8 cellular contexts compared by ENCODE assay signal in genomic region chr16:1475552-1476114, GRCh38. TPM values are rescaled to one million over a fixed set of nuclear protein-coding genes. Genes with fewer than 3 reads are reported as not detected.
A peak's percentile ranks its signal among the peaks of the same experiment; 100 is the strongest.
DNase-seq lines count a peak whose midpoint lies in the region; ATAC-seq and TF ChIP-seq lines count a peak whose summit lies in the region.

No MANE protein-coding gene starts in this region.

- TF ChIP-seq EP300 in ovary (IDR thresholded peaks at IDR 0.05), result no peak

- ATAC-seq in left lobe of liver (no peak), HG02798 (IDR thresholded peaks at IDR 0.05; ENCODE audit: poor library complexity, unreplicated experiment) (no peak)

- DNase-seq in CD8-positive, alpha-beta memory T cell, result no peak
- no peak for DNase-seq in epithelial cell of esophagus (ENCODE audit: low read depth)
- DNase-seq in ovary, result peak in 2 of 5 donors; percentile 45 to 54
- no peak for DNase-seq in left lobe of liver (ENCODE audit: low spot score)
- no peak for DNase-seq in DMS79 (lab: John Stamatoyannopoulos, UW)
- DNase-seq in GM10266 (ENCODE audit: extremely low spot score), result no peak

- WGBS in ovary, 3 donors, result 33 to 53% (median 38%) methylated on average over 15 of the region's 15 CpGs

- peak overlapping the region; percentile 67 for H3K4me2 ChIP-seq in OCI-LY3 (ENCODE audit: low read length)

- no peaks in the 10 kb centered on the region for H3K9me3 Mint-ChIP-seq in CD8-positive, alpha-beta memory T cell

- H3K79me2 ChIP-seq in OCI-LY3 (ENCODE audit: low read length), result peaks cover 34% of the 10 kb centered on the region

- peak overlapping the region; percentile 95 for H3K9ac ChIP-seq in OCI-LY3 (ENCODE audit: low read length)

- POLR2A ChIA-PET in CD8-positive, alpha-beta memory T cell (lab: Charles Lee), result interaction anchor here (0.6 to 0.7 kb wide), 2 partner anchors 351 to 989 kb away, joined by 3 to 5 read pairs; partner anchors contain the start of gene FAHD1

- H3K27ac Mint-ChIP-seq in CD8-positive, alpha-beta memory T cell, result peak overlapping the region; percentile 81 to 94 (median 88)

- CTCF ChIA-PET in CD8-positive, alpha-beta memory T cell (lab: Charles Lee), result no interaction called here

- no peaks in the 10 kb centered on the region for H3K9me3 ChIP-seq in CD8-positive, alpha-beta memory T cell (ENCODE audit: low read length)
- H3K9me3 ChIP-seq in OCI-LY3 (ENCODE audit: insufficient read depth, low read length) (no peaks in the 10 kb centered on the region), ovary (no peaks in the 10 kb centered on the region)

- no peak for TF ChIP-seq POLR2A in ovary (IDR thresholded peaks at IDR 0.05)

- H3K4me1 ChIP-seq in CD8-positive, alpha-beta memory T cell (ENCODE audit: insufficient read depth, low read length), result peaks cover 19% of the 10 kb centered on the region
- H3K4me1 ChIP-seq in OCI-LY3 (ENCODE audit: low read length), result peaks cover 8% of the 10 kb centered on the region
- peaks cover 11% of the 10 kb centered on the region for H3K4me1 ChIP-seq in ovary (ENCODE audit: insufficient read depth)

- H3K4me3 Mint-ChIP-seq in CD8-positive, alpha-beta memory T cell, result peak overlapping the region; percentile 74 to 91 (median 82)

- peaks cover 25 to 32% (median 27%) of the 10 kb centered on the region in 3 donors for H3K4me1 Mint-ChIP-seq in CD8-positive, alpha-beta memory T cell

- peaks cover 3 to 5% of the 10 kb centered on the region in 2 donors for H3K27me3 Mint-ChIP-seq in CD8-positive, alpha-beta memory T cell

- peak overlapping the region; percentile 68 for H3K4me3 ChIP-seq in CD8-positive, alpha-beta memory T cell (ENCODE audit: low read length)
- peak overlapping the region; percentile 97 for H3K4me3 ChIP-seq in OCI-LY3 (ENCODE audit: low read length)
- H3K4me3 ChIP-seq in epithelial cell of esophagus (ENCODE audit: low read length), result peak overlapping the region; percentile 80
- peak overlapping the region; percentile 68 for H3K4me3 ChIP-seq in ovary

- peaks cover 0 to 3% (median 0%) of the 10 kb centered on the region in 3 donors for H3K36me3 Mint-ChIP-seq in CD8-positive, alpha-beta memory T cell

- no peaks in the 10 kb centered on the region for H3K27me3 ChIP-seq in CD8-positive, alpha-beta memory T cell (ENCODE audit: insufficient read depth, low read length, poor library complexity, severe bottlenecking)
- no peaks in the 10 kb centered on the region for H3K27me3 ChIP-seq in OCI-LY3 (ENCODE audit: low read depth, low read length)
- H3K27me3 ChIP-seq in ovary, result no peaks in the 10 kb centered on the region

- intact Hi-C loops in ovary (cut with DNase I), result loop anchor here in 1 of 4 donors (10.0 kb wide), 1 partner anchor 219 kb away; no protein-coding TSS in a partner anchor

- no peak overlapping the region for H2AFZ ChIP-seq in OCI-LY3 (ENCODE audit: low read depth, low read length)

- no peak for TF ChIP-seq CTCF in OCI-LY3 (IDR thresholded peaks at IDR 0.05; ENCODE audit: low read depth, low read length)
- TF ChIP-seq CTCF in epithelial cell of esophagus (IDR thresholded peaks at IDR 0.05; ENCODE audit: insufficient read depth, low read depth, low read length, missing control alignments), result no peak
- TF ChIP-seq CTCF in ovary (IDR thresholded peaks at IDR 0.05), result no peak
- no peak for TF ChIP-seq CTCF in GM10266 (IDR thresholded peaks at IDR 0.05; ENCODE audit: control insufficient read depth, insufficient read depth, low read depth, missing control alignments)

- H3K27ac ChIP-seq in CD8-positive, alpha-beta memory T cell (ENCODE audit: low read depth, low read length), result peak overlapping the region; percentile 86
- peak overlapping the region; percentile 66 for H3K27ac ChIP-seq in OCI-LY3 (ENCODE audit: low read length)
- peak overlapping the region; percentile 79 to 91 for H3K27ac ChIP-seq in ovary

- H3K36me3 ChIP-seq in CD8-positive, alpha-beta memory T cell (ENCODE audit: insufficient read depth, low read length), result no peaks in the 10 kb centered on the region
- H3K36me3 ChIP-seq in OCI-LY3 (replicated peaks; ENCODE audit: low read depth, low read length) (no peaks in the 10 kb centered on the region), ovary (no peaks in the 10 kb centered on the region)

- H4K20me1 ChIP-seq in OCI-LY3 (ENCODE audit: insufficient read depth, low read length), result no peaks in the 10 kb centered on the region

RNA-seq across cellular contexts. Expression of gene CLCN7, which starts 0.8 kb away (rescaled TPM):
- total RNA-seq in CD8-positive, alpha-beta memory T cell, result 10 to 100 TPM; 52.8 to 59.1 TPM
- polyA plus RNA-seq in CD8-positive, alpha-beta memory T cell, result 29.3 TPM
- 10 to 100 TPM; 28.4 to 70.9 (median 62.8) TPM for total RNA-seq in ovary
- polyA plus RNA-seq in ovary, result 10 to 100 TPM; 16.3 to 31.0 TPM
- total RNA-seq in left lobe of liver, result 51.9 TPM

RNA-seq across cellular contexts. Expression of gene PTX4, which starts 13.1 kb away (rescaled TPM):
- not detected for total RNA-seq in CD8-positive, alpha-beta memory T cell
- polyA plus RNA-seq in CD8-positive, alpha-beta memory T cell, result not detected
- under 1 TPM in 2 of 7 donors, not detected in 5; 0.15 to 0.40 TPM for total RNA-seq in ovary
- under 1 TPM in 1 of 2 donors, not detected in 1; 0.05 TPM for polyA plus RNA-seq in ovary
- not detected for total RNA-seq in left lobe of liver

RNA-seq across cellular contexts. Expression of gene TELO2, which starts 17.5 kb away (rescaled TPM):
- total RNA-seq in CD8-positive, alpha-beta memory T cell, result 10 to 100 TPM; 84.7 to 84.9 TPM
- polyA plus RNA-seq in CD8-positive, alpha-beta memory T cell, result 14.0 TPM
- 10 to 100 TPM in 6 of 7 donors, 1 to 10 TPM in 1; 9.9 to 36.8 (median 32.8) TPM for total RNA-seq in ovary
- 10 to 100 TPM in 1 of 2 donors, under 1 TPM in 1; 0.27 to 31.7 TPM for polyA plus RNA-seq in ovary
- 36.4 TPM for total RNA-seq in left lobe of liver

RNA-seq across cellular contexts. Expression of gene CCDC154, which starts 31.3 kb away (rescaled TPM):
- total RNA-seq in CD8-positive, alpha-beta memory T cell, result 1 to 10 TPM; 2.3 to 2.8 TPM
- polyA plus RNA-seq in CD8-positive, alpha-beta memory T cell, result not detected
- total RNA-seq in ovary, result 1 to 10 TPM; 1.3 to 3.5 (median 2.0) TPM
- polyA plus RNA-seq in ovary, result 1 to 10 TPM in 1 of 2 donors, not detected in 1; 1.1 TPM
- 1.4 TPM for total RNA-seq in left lobe of liver

RNA-seq across cellular contexts. Expression of gene PERCC1, which starts 44.8 kb away (rescaled TPM):
- under 1 TPM; 0.33 to 0.48 TPM for total RNA-seq in CD8-positive, alpha-beta memory T cell
- polyA plus RNA-seq in CD8-positive, alpha-beta memory T cell, result not detected
- under 1 TPM in 1 of 7 donors, not detected in 6; 0.62 TPM for total RNA-seq in ovary
- under 1 TPM in 1 of 2 donors, not detected in 1; 0.08 TPM for polyA plus RNA-seq in ovary
- total RNA-seq in left lobe of liver, result not detected
